21 cellular contexts compared by ENCODE assay signal in the genomic region with DNA sequence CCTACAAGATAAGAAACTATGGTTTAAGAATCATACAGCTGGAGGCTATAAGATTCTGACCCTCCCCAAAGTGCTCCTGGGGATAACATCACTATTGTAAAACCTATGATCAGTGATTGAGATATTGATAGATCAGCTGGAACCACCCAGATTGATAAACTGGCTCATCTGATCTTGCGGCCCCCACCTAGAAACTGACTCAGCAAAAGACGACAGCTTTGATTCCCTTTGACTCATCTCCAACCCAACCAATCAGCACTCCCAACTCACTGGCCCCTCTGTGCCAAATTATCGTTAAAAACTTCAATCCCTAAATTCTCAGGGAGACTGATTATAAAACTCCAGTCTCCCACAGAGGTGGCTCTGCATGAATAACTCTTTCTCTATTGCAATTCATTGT.
DNase-seq lines count a peak whose midpoint lies in the region; ATAC-seq, FAIRE-seq and TF ChIP-seq lines count a peak whose summit lies in the region.
"Had no signal": no experiment of that assay in that cellular context is flagged by ENCODE, and none has a peak within 500 bp of the region (broad histone marks: within the 10 kb centered on the region; RNA-seq: fewer than 3 reads in every experiment).

No MANE protein-coding gene starts in this region.

- H2AK5ac ChIP-seq in IMR-90 (ENCODE audit: low read depth, low read length), result no peak overlapping the region

- no peaks in the 10 kb centered on the region for H3K9me3 ChIP-seq in A549
- H3K9me3 ChIP-seq in IMR-90 (ENCODE audit: control insufficient read depth, insufficient read depth, low read length), result peaks cover 3% of the 10 kb centered on the region; the same call in 1 of the 2 replicates
- H3K9me3 ChIP-seq in K562 (replicated peaks; ENCODE audit: control insufficient read depth, insufficient read depth, low read depth, low read length), result no peaks in the 10 kb centered on the region
- H3K9me3 ChIP-seq: BLaER1 treated with 17β-estradiol and CSF1 and Interleukin-3, amounts not matched to agents 10 nM and 100 nM; Caco-2 had no signal

- intact Hi-C loops in IMR-90 (cut with micrococcal nuclease) (no loop called here), K562 (cut with micrococcal nuclease) (no loop called here)

- no peak for TF ChIP-seq RAD21 in A549 (conservative IDR thresholded peaks at IDR 0.05 in 1 of 2, IDR thresholded peaks at IDR 0.05 in 1 of 2)
- no peak for TF ChIP-seq RAD21 in IMR-90 (IDR thresholded peaks at IDR 0.05; ENCODE audit: low read length)
- no peak for TF ChIP-seq RAD21 in K562 (CRISPR knock-in tag; conservative IDR thresholded peaks at IDR 0.05 in 1 of 2, IDR thresholded peaks at IDR 0.05 in 1 of 2)

- H3K14ac ChIP-seq in IMR-90 (replicated peaks; ENCODE audit: low read depth, low read length), result no peak overlapping the region

- no peak overlapping the region for H3K23ac ChIP-seq in IMR-90 (ENCODE audit: low read depth, low read length)

- BruUV-seq in IMR-90 (replicated peaks; lab: Mats Ljungman, UMichigan) (no TSS peak), K562 (replicated peaks; lab: Mats Ljungman, UMichigan) (no TSS peak)

- no peak overlapping the region for H3K18ac ChIP-seq in IMR-90 (ENCODE audit: low read depth, low read length)

- H3K36me3 ChIP-seq in IMR-90 (ENCODE audit: control insufficient read depth, insufficient read depth, low read length), result no peaks in the 10 kb centered on the region
- no peaks in the 10 kb centered on the region for H3K36me3 ChIP-seq in K562 (ENCODE audit: control insufficient read depth, insufficient read depth, low read length)
- H3K36me3 ChIP-seq: BLaER1 treated with 17β-estradiol and CSF1 and Interleukin-3, amounts not matched to agents 10 nM and 100 nM had no signal

- ATAC-seq in A549 (no peak), IMR-90 (ENCODE audit: low read depth) (no peak), K562 (no peak), HG03520 (IDR thresholded peaks at IDR 0.05; ENCODE audit: unreplicated experiment) (no peak), HG02642 (IDR thresholded peaks at IDR 0.05; ENCODE audit: poor library complexity, unreplicated experiment) (no peak), HG02798 (IDR thresholded peaks at IDR 0.05; ENCODE audit: poor library complexity, unreplicated experiment) (no peak)
- ATAC-seq: CD8-positive, alpha-beta T cell; GM12878 had no signal

- H3K27ac ChIP-seq in A549 (no peak overlapping the region), IMR-90 (ENCODE audit: insufficient read depth, low read length) (no peak overlapping the region), K562 (ENCODE audit: extremely low read depth, low read depth, low read length) (no peak overlapping the region)
- H3K27ac ChIP-seq: BLaER1 treated with 17β-estradiol and CSF1 and Interleukin-3, amounts not matched to agents 10 nM and 100 nM; C4-2B had no signal

- H2AFZ ChIP-seq in IMR-90 (replicated peaks; ENCODE audit: low read length, poor library complexity), result no peak overlapping the region
- no peak overlapping the region for H2AFZ ChIP-seq in K562 (ENCODE audit: low read depth, low read length)

- POLR2A ChIA-PET in A549 (lab: Yijun Ruan, JAX) (no interaction called here), IMR-90 (lab: Charles Lee; ENCODE audit: unreplicated experiment) (no interaction called here), K562 (lab: Yijun Ruan, JAX) (interaction anchor here (0.6 kb wide), 1 partner anchor 593 kb away, joined by 3 read pairs; no protein-coding TSS in a partner anchor)

- H4K91ac ChIP-seq in IMR-90 (ENCODE audit: insufficient read depth, low read depth, low read length), result no peak overlapping the region

- CTCF ChIA-PET in A549 (lab: Yijun Ruan, JAX) (no interaction called here), IMR-90 (lab: Yijun Ruan, JAX) (no interaction called here), K562 (lab: Yijun Ruan, JAX; ENCODE audit: low intra/inter-chr PET ratio) (no interaction called here)

- TF ChIP-seq CTCF in A549 (IDR thresholded peaks at IDR 0.05) (no peak), IMR-90 (conservative IDR thresholded peaks at IDR 0.05; ENCODE audit: low read depth, low read length) (no peak), K562 (IDR thresholded peaks at IDR 0.05 in 2 of 3, conservative IDR thresholded peaks at IDR 0.05 in 1 of 3; ENCODE audit: insufficient read depth in 2 of 3, low read depth in 1 of 3, low read length in 3 of 3) (no peak)

- H4K8ac ChIP-seq in IMR-90 (ENCODE audit: low read depth in 2 of 2, low read length in 2 of 2), result no peak overlapping the region

- in situ Hi-C loops in IMR-90 (cut with MboI; ENCODE audit: low sequenced_read_pairs), result no loop called here
- in situ Hi-C loops in K562 (cut with MboI), result no loop called here

- H3K9ac ChIP-seq in IMR-90 (ENCODE audit: low read depth, low read length) (no peak overlapping the region), K562 (ENCODE audit: insufficient read depth in 1 of 2, low read depth in 2 of 2, low read length in 2 of 2) (no peak overlapping the region)
- H3K9ac ChIP-seq: BLaER1 treated with 17β-estradiol and CSF1 and Interleukin-3, amounts not matched to agents 10 nM and 100 nM had no signal

- no peak overlapping the region for H2BK15ac ChIP-seq in IMR-90 (ENCODE audit: low read depth, low read length)

- H3K9me1 ChIP-seq in IMR-90 (ENCODE audit: insufficient read depth, low read length) (no peaks in the 10 kb centered on the region), K562 (ENCODE audit: control insufficient read depth, insufficient read depth, low read length) (no peaks in the 10 kb centered on the region)

- no peak overlapping the region for H3K4me2 ChIP-seq in A549
- H3K4me2 ChIP-seq in IMR-90 (ENCODE audit: low read depth, low read length), result no peak overlapping the region
- no peak overlapping the region for H3K4me2 ChIP-seq in K562 (ENCODE audit: insufficient read depth, low read length)
- H3K4me2 ChIP-seq: BLaER1 treated with 17β-estradiol and CSF1 and Interleukin-3, amounts not matched to agents 10 nM and 100 nM had no signal

- TF ChIP-seq EP300 in A549 (IDR thresholded peaks at IDR 0.05) (no peak), K562 (IDR thresholded peaks at IDR 0.05; ENCODE audit: low read length) (no peak)

- H3K79me2 ChIP-seq in K562 (ENCODE audit: control insufficient read depth, insufficient read depth, low read length), result no peaks in the 10 kb centered on the region

- no peaks in the 10 kb centered on the region for H4K20me1 ChIP-seq in IMR-90 (ENCODE audit: insufficient read depth, low read length)
- H4K20me1 ChIP-seq in K562 (replicated peaks; ENCODE audit: control insufficient read depth, insufficient read depth, low read length), result no peaks in the 10 kb centered on the region
- H4K20me1 ChIP-seq: BLaER1 treated with 17β-estradiol and CSF1 and Interleukin-3, amounts not matched to agents 10 nM and 100 nM had no signal

- no peaks in the 10 kb centered on the region for H3K79me1 ChIP-seq in IMR-90 (ENCODE audit: low read depth in 1 of 2, low read length in 2 of 2)

- no peak overlapping the region for H2BK120ac ChIP-seq in IMR-90 (ENCODE audit: low read depth, low read length)

- no peak overlapping the region for H2BK20ac ChIP-seq in IMR-90 (ENCODE audit: low read depth, low read length)

- TF ChIP-seq POLR2A in A549 (IDR thresholded peaks at IDR 0.05; ENCODE audit: low read length), result no peak
- TF ChIP-seq POLR2A in IMR-90 (IDR thresholded peaks at IDR 0.05; ENCODE audit: low read depth, low read length), result no peak
- no peak for TF ChIP-seq POLR2A in K562 (conservative IDR thresholded peaks at IDR 0.05)

- no peak overlapping the region for H3K4ac ChIP-seq in IMR-90 (ENCODE audit: low read depth, low read length)

- H3K4me3 ChIP-seq in A549, result no peak overlapping the region
- no peak overlapping the region for H3K4me3 ChIP-seq in IMR-90 (ENCODE audit: insufficient read depth, low read depth, low read length)
- no peak overlapping the region for H3K4me3 ChIP-seq in K562
- H3K4me3 ChIP-seq: BLaER1 treated with 17β-estradiol and CSF1 and Interleukin-3, amounts not matched to agents 10 nM and 100 nM; GM12878 had no signal

- no peak overlapping the region for H2AK9ac ChIP-seq in IMR-90 (replicated peaks; ENCODE audit: low read depth, low read length, poor library complexity)

- no peaks in the 10 kb centered on the region for H3K4me1 ChIP-seq in A549
- H3K4me1 ChIP-seq in IMR-90 (ENCODE audit: control insufficient read depth, insufficient read depth, low read length), result no peaks in the 10 kb centered on the region
- no peaks in the 10 kb centered on the region for H3K4me1 ChIP-seq in K562 (replicated peaks in 1 of 2; ENCODE audit: control insufficient read depth in 2 of 2, insufficient read depth in 2 of 2, low read length in 2 of 2)
- H3K4me1 ChIP-seq: BLaER1 treated with 17β-estradiol and CSF1 and Interleukin-3, amounts not matched to agents 10 nM and 100 nM had no signal

- dilution Hi-C loops in IMR-90 (cut with HindIII; ENCODE audit: low sequenced_read_pairs, unreplicated experiment), result no loop called here

- no peak overlapping the region for H2BK5ac ChIP-seq in IMR-90 (ENCODE audit: low read depth, low read length, poor library complexity, severe bottlenecking)

- DNase-seq in A549 (ENCODE audit: low read depth in 1 of 2, low spot score in 1 of 2), result no peak
- no peak for DNase-seq in IMR-90
- no peak for DNase-seq in K562 (ENCODE audit: extremely low read depth in 1 of 4, low spot score in 3 of 4)
- DNase-seq: 8988T; AML-193; Caco-2; Calu3; CD4-positive, alpha-beta T cell; CD8-positive, alpha-beta T cell; DMS79 treated with DMSO at 0.1 percent for 48 hours had no signal

- 45% methylated on average over 3 of the region's 3 CpGs for WGBS in A549 (ENCODE audit: missing lambda C conversion rate)
- 33% methylated on average over 2 of the region's 3 CpGs; no CpG with 5 or more reads in 1 of the 2 experiments for WGBS in IMR-90 (ENCODE audit: extremely low coverage in 2 of 2, insufficient read length in 1 of 2), 2 experiments
- WGBS in K562 (ENCODE audit: insufficient coverage, low coverage, missing lambda C conversion rate), result 0% methylated on average over 3 of the region's 3 CpGs

- no peaks in the 10 kb centered on the region for H3K27me3 ChIP-seq in IMR-90 (ENCODE audit: control insufficient read depth, insufficient read depth, low read length)
- no peaks in the 10 kb centered on the region for H3K27me3 ChIP-seq in K562 (ENCODE audit: control insufficient read depth in 2 of 2, insufficient read depth in 2 of 2, low read length in 2 of 2)
- H3K27me3 ChIP-seq: BLaER1 treated with 17β-estradiol and CSF1 and Interleukin-3, amounts not matched to agents 10 nM and 100 nM had no signal

- FAIRE-seq in A549 (lab: Jason Lieb, UNC), result no peak
- no peak for FAIRE-seq in K562 (lab: Jason Lieb, UNC)
- FAIRE-seq: A204.1, D721Med, G401.6, GM12892, GM18507 had no signal

- no peak overlapping the region for H3K56ac ChIP-seq in IMR-90 (ENCODE audit: extremely low read depth, insufficient read depth, low read length)

- no peak overlapping the region for H4K5ac ChIP-seq in IMR-90 (ENCODE audit: low read depth, low read length)

TF ChIP-seq in A549, 52 proteins besides CTCF, POLR2A, EP300 and RAD21 (continues in another document):
- TF ChIP-seq SMC3 (IDR thresholded peaks at IDR 0.05), result no peak
- TF ChIP-seq MAFK (IDR thresholded peaks at IDR 0.05; ENCODE audit: partially characterized antibody), result peak; percentile 40

TF ChIP-seq in K562, 482 proteins besides CTCF, POLR2A, EP300 and RAD21:
- TF ChIP-seq ZNF316 (IDR thresholded peaks at IDR 0.05), result peak; percentile 19; the same call in 1 of the 2 replicates
- no peak for TF ChIP-seq ETV5 (CRISPR knock-in tag; IDR thresholded peaks at IDR 0.05; ENCODE audit: low read depth)
- 0 out of 2 replicates have a peak, but pooled peaks have one; percentile 18 for TF ChIP-seq C11orf30 (IDR thresholded peaks at IDR 0.05; ENCODE audit: low read depth)
TF ChIP-seq in K562: peak in this region for 2.

Comparison
In these comparisons a context has a peak if more than half of its experiments do, and no peak if none do; other contexts are left out.
1. Of the 35 proteins assayed by ChIP-seq in both K562 and A549: peak only in K562: none; only in A549: MAFK; in both: none; in neither: 34.